ENCODE assay signal across 9 cellular contexts in the genomic region with DNA sequence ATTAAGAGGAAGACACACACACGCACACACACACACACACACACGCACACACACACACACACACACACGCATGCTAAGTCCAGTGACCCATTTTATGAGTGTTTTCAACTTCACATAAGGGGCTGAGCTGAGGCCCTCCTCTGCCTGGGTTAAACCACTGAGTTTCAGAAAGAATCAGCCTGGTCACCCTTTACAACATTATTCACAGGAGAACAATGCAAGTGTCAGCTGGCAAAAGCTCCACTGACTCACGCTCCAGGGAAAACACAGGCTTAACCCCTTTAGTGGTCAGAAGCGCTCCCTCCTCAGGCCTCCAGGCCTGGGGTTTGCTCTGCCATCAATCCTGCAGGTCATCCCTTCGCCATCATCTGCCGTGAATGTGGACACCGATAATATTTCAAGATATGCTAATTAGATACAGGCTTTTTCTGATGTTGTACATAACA. TPM values are rescaled to one million over a fixed set of nuclear protein-coding genes. Genes with fewer than 3 reads are reported as not detected.
DNase-seq lines count a peak whose midpoint lies in the region; ATAC-seq and TF ChIP-seq lines count a peak whose summit lies in the region.
"Had no signal": no experiment of that assay in that cellular context is flagged by ENCODE, and none has a peak within 500 bp of the region (broad histone marks: within the 10 kb centered on the region; RNA-seq: fewer than 3 reads in every experiment).

No MANE protein-coding gene starts in this region.

- no peaks in the 10 kb centered on the region for H3K36me3 ChIP-seq in ectodermal cell (ENCODE audit: control insufficient read depth, insufficient read depth, low read length)

- H3K36me3 Mint-ChIP-seq in mesothelial cell of epicardium = peaks cover 33% of the 10 kb centered on the region
- peaks cover 23% of the 10 kb centered on the region for H3K36me3 Mint-ChIP-seq in type B pancreatic cell
- H3K36me3 Mint-ChIP-seq: activated naive CD8-positive, alpha-beta T cell treated with anti-CD3 and anti-CD28 coated beads for 36 hours had no signal

- TF ChIP-seq CTCF in mesothelial cell of epicardium (IDR thresholded peaks at IDR 0.05; ENCODE audit: unreplicated experiment) = no peak
- no peak for TF ChIP-seq CTCF in type B pancreatic cell (conservative IDR thresholded peaks at IDR 0.05)

- H3K9me3 Mint-ChIP-seq in mesothelial cell of epicardium = no peaks in the 10 kb centered on the region
- H3K9me3 Mint-ChIP-seq in type B pancreatic cell = no peaks in the 10 kb centered on the region
- H3K9me3 Mint-ChIP-seq: activated naive CD8-positive, alpha-beta T cell treated with anti-CD3 and anti-CD28 coated beads for 36 hours had no signal

- H3K27ac Mint-ChIP-seq in mesothelial cell of epicardium = peak overlapping the region; percentile 72
- peak overlapping the region; percentile 32 for H3K27ac Mint-ChIP-seq in type B pancreatic cell
- H3K27ac Mint-ChIP-seq: activated naive CD8-positive, alpha-beta T cell treated with anti-CD3 and anti-CD28 coated beads for 36 hours had no signal

- no peak overlapping the region for H3K4me3 ChIP-seq in ectodermal cell (ENCODE audit: insufficient read depth, low read depth, low read length)

- H3K4me1 Mint-ChIP-seq in mesothelial cell of epicardium = peaks cover 11% of the 10 kb centered on the region
- H3K4me1 Mint-ChIP-seq in type B pancreatic cell (ENCODE audit: unreplicated experiment) = peaks cover 17% of the 10 kb centered on the region
- H3K4me1 Mint-ChIP-seq: activated naive CD8-positive, alpha-beta T cell treated with anti-CD3 and anti-CD28 coated beads for 36 hours had no signal

- no peaks in the 10 kb centered on the region for H3K9me3 ChIP-seq in ectodermal cell (ENCODE audit: control insufficient read depth, low read length)

- ATAC-seq in GM21529 (IDR thresholded peaks at IDR 0.05; ENCODE audit: unreplicated experiment) = no peak

- no peaks in the 10 kb centered on the region for H3K27me3 Mint-ChIP-seq in mesothelial cell of epicardium (ENCODE audit: low read depth)
- no peaks in the 10 kb centered on the region for H3K27me3 Mint-ChIP-seq in type B pancreatic cell
- H3K27me3 Mint-ChIP-seq: activated naive CD8-positive, alpha-beta T cell treated with anti-CD3 and anti-CD28 coated beads for 36 hours had no signal

- no peaks in the 10 kb centered on the region for H3K27me3 ChIP-seq in ectodermal cell (ENCODE audit: control insufficient read depth, insufficient read depth, low read length, poor library complexity, severe bottlenecking)

- H3K4me3 Mint-ChIP-seq in mesothelial cell of epicardium (no peak overlapping the region), type B pancreatic cell (peak overlapping the region; percentile 49)
- H3K4me3 Mint-ChIP-seq: activated naive CD8-positive, alpha-beta T cell treated with anti-CD3 and anti-CD28 coated beads for 36 hours had no signal

- H3K4me1 ChIP-seq in ectodermal cell (ENCODE audit: control insufficient read depth, insufficient read depth, low read length) = peaks cover 22% of the 10 kb centered on the region

- DNase-seq in M059J (ENCODE audit: low read depth) (peak; percentile 98), mesothelial cell of epicardium (ENCODE audit: low spot score in 2 of 2, unreplicated experiment in 2 of 2) (no peak), type B pancreatic cell (ENCODE audit: extremely low spot score, unreplicated experiment) (no peak), NCI-H1105 (lab: John Stamatoyannopoulos, UW) (no peak), Kasumi-1 (lab: John Stamatoyannopoulos, UW) (no peak)
- DNase-seq in activated CD8-positive, alpha-beta memory T cell treated with anti-CD3 and anti-CD28 coated beads, Interleukin-2, amount 50 U/mL, for 48 hours = no peak
- DNase-seq: activated naive CD8-positive, alpha-beta T cell treated with anti-CD3 and anti-CD28 coated beads for 36 hours had no signal

- WGBS in ectodermal cell, 2 experiments = 54 to 62% methylated on average over 8 of the region's 8 CpGs

- H3K27ac ChIP-seq in ectodermal cell (ENCODE audit: insufficient read depth, low read depth, low read length, poor library complexity, severe bottlenecking) = peak overlapping the region; percentile 73

RNA-seq across cellular contexts. Expression of gene ACOX3, which starts 46.9 kb away (rescaled TPM):
- 16.1 and 24.1 TPM in 2 replicates for total RNA-seq in M059J (2014; rRNA removed; shearing (Covaris generic))
- polyA plus RNA-seq in ectodermal cell (2013, experiment 1 of 4) = 12.0 TPM
- polyA plus RNA-seq in ectodermal cell (2013, experiment 2 of 4) = 16.7 TPM
- polyA plus RNA-seq in ectodermal cell (2013, experiment 3 of 4) = 9.3 TPM
- polyA plus RNA-seq in ectodermal cell (2013, experiment 4 of 4) = 10.9 TPM
- total RNA-seq in mesothelial cell of epicardium (57.5 to 60.0 TPM (median 59.7 TPM) in 3 replicates), type B pancreatic cell (ENCODE audit: low replicate concordance) (34.0 and 43.8 TPM in 2 replicates)

RNA-seq across cellular contexts. Expression of gene TRMT44, which starts 47.0 kb away (rescaled TPM):
- total RNA-seq in M059J (2014; rRNA removed; shearing (Covaris generic)) = 5.3 and 8.7 TPM in 2 replicates
- 13.3 TPM for polyA plus RNA-seq in ectodermal cell (2013, experiment 1 of 4)
- polyA plus RNA-seq in ectodermal cell (2013, experiment 2 of 4) = 14.5 TPM
- polyA plus RNA-seq in ectodermal cell (2013, experiment 3 of 4) = 12.3 TPM
- polyA plus RNA-seq in ectodermal cell (2013, experiment 4 of 4) = 12.4 TPM
- total RNA-seq in mesothelial cell of epicardium (37.9 to 41.7 TPM (median 41.2 TPM) in 3 replicates), type B pancreatic cell (ENCODE audit: low replicate concordance) (32.3 and 33.5 TPM in 2 replicates)
